In the genomic region with DNA sequence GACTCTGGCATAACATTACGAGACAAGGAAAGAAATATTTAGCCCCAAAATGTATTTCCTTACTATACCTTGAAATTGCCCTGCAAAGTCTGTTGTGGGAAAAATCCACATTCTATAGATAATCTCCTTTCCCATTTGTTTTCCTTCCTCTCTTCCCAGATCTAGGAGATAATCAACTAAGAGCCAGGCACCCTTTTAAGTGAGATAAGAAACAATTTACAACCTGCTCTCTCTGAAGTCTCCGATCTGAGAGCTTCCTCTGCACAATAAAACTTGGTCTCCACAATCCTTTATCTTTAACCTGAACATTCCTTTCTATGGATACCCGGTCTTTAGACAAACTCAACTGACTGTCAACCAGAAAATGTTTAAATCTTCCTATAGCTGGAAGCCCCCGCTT, we compare ENCODE assay signal across 32 cellular contexts.
"Had no signal": no experiment of that assay in that cellular context is flagged by ENCODE, and none has a peak within 500 bp of the region (broad histone marks: within the 10 kb centered on the region; RNA-seq: fewer than 3 reads in every experiment).

No MANE protein-coding gene starts in this region.

- ATAC-seq: activated CD8-positive, alpha-beta memory T cell treated with anti-CD3 and anti-CD28 coated beads, Interleukin-2, amount 10 ng/mL, durations not matched to agents 7 days and 5 days; activated naive CD8-positive, alpha-beta T cell treated with anti-CD3 and anti-CD28 coated beads, Interleukin-2, amount 50 U/mL, for 24 hours; Right ventricle myocardium inferior had no signal

- H3K36me3 ChIP-seq: MG63, WERI-Rb-1 had no signal

- H3K4me3 ChIP-seq: MG63, PC-9, SK-N-MC had no signal

- DNase-seq: activated CD4-positive, alpha-beta memory T cell treated with anti-CD3 and anti-CD28 coated beads, Interleukin-2, amount 10 ng/mL, durations not matched to agents 7 days and 5 days; activated CD4-positive, alpha-beta T cell treated with anti-CD3 and anti-CD28 coated beads for 1 hour; activated CD4-positive, alpha-beta T cell treated with anti-CD3 and anti-CD28 coated beads for 48 hours; activated CD4-positive, CD25-positive, alpha-beta regulatory T cell; activated CD8-positive, alpha-beta memory T cell treated with anti-CD3 and anti-CD28 coated beads for 24 hours; activated CD8-positive, alpha-beta memory T cell treated with anti-CD3 and anti-CD28 coated beads, Interleukin-2, amount 10 ng/mL, durations not matched to agents 7 days and 5 days; activated CD8-positive, alpha-beta memory T cell treated with anti-CD3 and anti-CD28 coated beads, Interleukin-2, amount 50 U/mL, for 48 hours; activated effector memory CD4-positive, alpha-beta T cell treated with Interleukin-2 at 50 U/mL for 16 hours; activated naive CD4-positive, alpha-beta T cell treated with anti-CD3 and anti-CD28 coated beads, Interleukin-2, amount 10 ng/mL, durations not matched to agents 7 days and 5 days; activated naive CD8-positive, alpha-beta T cell treated with anti-CD3 and anti-CD28 coated beads, Interleukin-2, amount 50 U/mL, for 24 hours; activated T-cell treated with anti-CD3 and anti-CD28 coated beads, Interleukin-2, amount 50 U/mL, for 48 hours; anterior cingulate cortex; caudate nucleus; Karpas-422; MG63; MV-4-11; NCI-H1092; NCI-H1436 treated with DMSO at 0.1 percent for 48 hours; NCI-H1694 treated with DMSO at 0.1 percent for 48 hours; NCI-H2029; NCI-H2171; NCI-H510A; NCI-H526; NCI-H748 treated with DMSO at 0.1 percent for 48 hours; PC-9; T1000; WERI-Rb-1 had no signal

- H3K27ac ChIP-seq: PC-9, RWPE1, SK-N-MC, WERI-Rb-1 had no signal

- H3K27me3 ChIP-seq: MG63 had no signal

- H3K9me3 ChIP-seq: MG63 had no signal

- H3K36me3 Mint-ChIP-seq: activated CD8-positive, alpha-beta memory T cell treated with anti-CD3 and anti-CD28 coated beads, Interleukin-2, amount 10 ng/mL, durations not matched to agents 7 days and 5 days; activated naive CD4-positive, alpha-beta T cell treated with anti-CD3 and anti-CD28 coated beads, Interleukin-2, amount 10 ng/mL, durations not matched to agents 7 days and 5 days; activated naive CD8-positive, alpha-beta T cell; brain had no signal

- H3K27me3 Mint-ChIP-seq: activated CD4-positive, alpha-beta memory T cell treated with anti-CD3 and anti-CD28 coated beads, Interleukin-2, amount 10 ng/mL, durations not matched to agents 7 days and 5 days; activated CD8-positive, alpha-beta memory T cell treated with anti-CD3 and anti-CD28 coated beads, Interleukin-2, amount 10 ng/mL, durations not matched to agents 7 days and 5 days; activated naive CD4-positive, alpha-beta T cell treated with anti-CD3 and anti-CD28 coated beads, Interleukin-2, amount 10 ng/mL, durations not matched to agents 7 days and 5 days; activated naive CD8-positive, alpha-beta T cell; activated naive CD8-positive, alpha-beta T cell treated with anti-CD3 and anti-CD28 coated beads, Interleukin-2, amount 50 U/mL, for 24 hours had no signal

- H3K4me1 Mint-ChIP-seq: activated CD4-positive, alpha-beta memory T cell treated with anti-CD3 and anti-CD28 coated beads, Interleukin-2, amount 10 ng/mL, durations not matched to agents 7 days and 5 days; activated CD8-positive, alpha-beta memory T cell treated with anti-CD3 and anti-CD28 coated beads, Interleukin-2, amount 10 ng/mL, durations not matched to agents 7 days and 5 days; activated naive CD4-positive, alpha-beta T cell treated with anti-CD3 and anti-CD28 coated beads, Interleukin-2, amount 10 ng/mL, durations not matched to agents 7 days and 5 days; activated naive CD8-positive, alpha-beta T cell treated with anti-CD3 and anti-CD28 coated beads, Interleukin-2, amount 50 U/mL, for 24 hours; brain had no signal

- H3K4me2 ChIP-seq: PC-9 had no signal

- H3K27ac Mint-ChIP-seq: activated CD4-positive, alpha-beta memory T cell treated with anti-CD3 and anti-CD28 coated beads, Interleukin-2, amount 10 ng/mL, durations not matched to agents 7 days and 5 days; activated CD8-positive, alpha-beta memory T cell treated with anti-CD3 and anti-CD28 coated beads, Interleukin-2, amount 10 ng/mL, durations not matched to agents 7 days and 5 days; activated naive CD4-positive, alpha-beta T cell treated with anti-CD3 and anti-CD28 coated beads, Interleukin-2, amount 10 ng/mL, durations not matched to agents 7 days and 5 days; activated naive CD8-positive, alpha-beta T cell; activated naive CD8-positive, alpha-beta T cell treated with anti-CD3 and anti-CD28 coated beads, Interleukin-2, amount 50 U/mL, for 24 hours; brain had no signal

- H3K4me3 Mint-ChIP-seq: activated CD4-positive, alpha-beta memory T cell treated with anti-CD3 and anti-CD28 coated beads, Interleukin-2, amount 10 ng/mL, durations not matched to agents 7 days and 5 days; activated CD8-positive, alpha-beta memory T cell treated with anti-CD3 and anti-CD28 coated beads, Interleukin-2, amount 10 ng/mL, durations not matched to agents 7 days and 5 days; activated naive CD4-positive, alpha-beta T cell treated with anti-CD3 and anti-CD28 coated beads, Interleukin-2, amount 10 ng/mL, durations not matched to agents 7 days and 5 days; activated naive CD8-positive, alpha-beta T cell; activated naive CD8-positive, alpha-beta T cell treated with anti-CD3 and anti-CD28 coated beads, Interleukin-2, amount 50 U/mL, for 24 hours; brain had no signal
